Comparison of ENCODE assay signal across 21 cellular contexts in genomic region chr5:133703935-133704334, GRCh38.
"Had no signal": no experiment of that assay in that cellular context is flagged by ENCODE, and none has a peak within 500 bp of the region (broad histone marks: within the 10 kb centered on the region; RNA-seq: fewer than 3 reads in every experiment).

No MANE protein-coding gene starts in this region.

- H3K9me3 ChIP-seq: esophagus squamous epithelium, gastrocnemius medialis, heart right ventricle, left lung, lower lobe of right lung, mucosa of descending colon had no signal

- DNase-seq: dermis blood vessel endothelial cell; dorsolateral prefrontal cortex; effector CD4-positive, alpha-beta T cell; effector memory CD4-positive, alpha-beta T cell; erythroblast; esophagus squamous epithelium; foreskin fibroblast; foreskin melanocyte; gastrocnemius medialis; glutamatergic neuron; heart right ventricle; hippocampal formation; left cardiac atrium; left lung; left ventricle myocardium superior; lower lobe of right lung; mesenchymal stem cell; mucosa of descending colon had no signal

- H3K36me3 ChIP-seq: esophagus squamous epithelium, gastrocnemius medialis, heart right ventricle, left lung, lower lobe of right lung had no signal

- H3K4me3 ChIP-seq: coronary artery, dorsolateral prefrontal cortex, esophagus squamous epithelium, gastrocnemius medialis, heart right ventricle, left lung, lower lobe of right lung, mucosa of descending colon had no signal

- H3K27me3 ChIP-seq: dorsolateral prefrontal cortex, esophagus squamous epithelium, gastrocnemius medialis, heart right ventricle, left lung had no signal

- H3K27ac ChIP-seq: coronary artery, dorsolateral prefrontal cortex, epithelial cell of prostate, esophagus squamous epithelium, gastrocnemius medialis, heart right ventricle, left lung, lower lobe of right lung had no signal

- ATAC-seq: esophagus mucosa, gastrocnemius medialis, heart right ventricle, left cardiac atrium, left lung, left ventricle myocardium superior, lower lobe of right lung, mucosa of descending colon had no signal

- H3K4me1 ChIP-seq: esophagus squamous epithelium, gastrocnemius medialis, heart right ventricle, left lung, lower lobe of right lung had no signal
